ENCODE assay signal across 8 cellular contexts in the genomic region with DNA sequence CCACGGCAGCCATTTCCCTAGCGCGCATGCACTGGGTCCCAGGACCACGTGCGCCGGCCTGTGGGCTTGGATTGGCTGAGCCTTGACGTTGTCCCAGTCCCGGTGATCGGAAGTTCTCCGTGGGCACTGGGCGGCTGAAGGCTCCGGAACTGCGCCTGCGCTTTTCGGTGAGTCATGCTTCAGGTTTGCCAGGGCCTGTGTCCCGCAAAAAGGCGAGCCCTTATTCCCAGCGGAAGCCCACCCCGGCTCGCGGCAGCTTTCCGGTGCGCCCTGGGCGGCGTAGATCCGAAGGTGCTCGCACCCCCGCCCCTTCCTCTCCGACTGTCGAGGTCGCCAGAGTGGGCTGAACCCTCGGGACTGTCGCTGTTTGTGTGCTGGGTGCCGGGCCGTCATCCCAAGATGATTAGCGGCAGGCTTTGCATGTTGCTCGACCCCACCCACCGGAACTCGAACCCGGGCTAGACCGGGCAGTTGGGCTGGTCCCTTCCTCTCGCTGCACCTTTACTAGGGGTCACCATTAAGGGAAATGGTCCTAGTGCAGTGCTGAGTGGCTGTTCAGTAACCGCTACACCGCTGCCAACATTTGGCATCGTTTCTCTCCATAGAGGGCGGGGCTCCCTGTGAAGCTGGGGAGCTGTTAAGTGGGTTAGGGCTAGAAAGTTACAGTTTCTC.
A peak's percentile ranks its signal among the peaks of the same experiment; 100 is the strongest.
DNase-seq lines count a peak whose midpoint lies in the region; ATAC-seq and TF ChIP-seq lines count a peak whose summit lies in the region.

A gene with protein sequence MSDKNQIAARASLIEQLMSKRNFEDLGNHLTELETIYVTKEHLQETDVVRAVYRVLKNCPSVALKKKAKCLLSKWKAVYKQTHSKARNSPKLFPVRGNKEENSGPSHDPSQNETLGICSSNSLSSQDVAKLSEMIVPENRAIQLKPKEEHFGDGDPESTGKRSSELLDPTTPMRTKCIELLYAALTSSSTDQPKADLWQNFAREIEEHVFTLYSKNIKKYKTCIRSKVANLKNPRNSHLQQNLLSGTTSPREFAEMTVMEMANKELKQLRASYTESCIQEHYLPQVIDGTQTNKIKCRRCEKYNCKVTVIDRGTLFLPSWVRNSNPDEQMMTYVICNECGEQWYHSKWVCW (plus strand): TSS at position 120 of the 672 bp plus-strand sequence. CDS start 9,368 bp downstream, outside the sequence.

- DNase-seq in AG09319 (ENCODE audit: extremely low read depth, low read depth) (peak; percentile 96), NCI-H345 treated with DMSO at 0.1 percent for 48 hours (lab: John Stamatoyannopoulos, UW; ENCODE audit: unreplicated experiment) (peak; percentile 84), inferior parietal cortex (ENCODE audit: extremely low spot score) (peak; percentile 93), smooth muscle cell of the brain vasculature (ENCODE audit: low read depth, low spot score) (peak; percentile 95)
- peak; percentile 76 to 84 (median 80) for DNase-seq in activated CD4-positive, CD25-positive, alpha-beta regulatory T cell (lab: John Stamatoyannopoulos, UW)
- DNase-seq in central memory CD8-positive, alpha-beta T cell (ENCODE audit: low spot score in 2 of 2): peak; percentile 77 to 89

- ATAC-seq in GM19023 (IDR thresholded peaks at IDR 0.05; ENCODE audit: unreplicated experiment): peak; percentile 95
- peak; percentile 94 for ATAC-seq in HG03196 (IDR thresholded peaks at IDR 0.05; ENCODE audit: unreplicated experiment)
- ATAC-seq in central memory CD8-positive, alpha-beta T cell (replicated peaks; ENCODE audit: extremely low read depth, poor library complexity, severe bottlenecking): peak; percentile 95

- no peaks in the 10 kb centered on the region for H3K27me3 Mint-ChIP-seq in central memory CD8-positive, alpha-beta T cell

- no peak for TF ChIP-seq CTCF in AG09319 (IDR thresholded peaks at IDR 0.05; ENCODE audit: low read depth, low read length)

- H3K4me1 Mint-ChIP-seq in central memory CD8-positive, alpha-beta T cell: peaks cover 10% of the 10 kb centered on the region

- H3K9me3 Mint-ChIP-seq in central memory CD8-positive, alpha-beta T cell: no peaks in the 10 kb centered on the region

- peaks cover 13% of the 10 kb centered on the region for H3K36me3 Mint-ChIP-seq in central memory CD8-positive, alpha-beta T cell (ENCODE audit: insufficient read depth)

- peak within 1 kb of the TSS; percentile 85 for H3K4me3 Mint-ChIP-seq in central memory CD8-positive, alpha-beta T cell

- H3K27ac Mint-ChIP-seq in central memory CD8-positive, alpha-beta T cell (ENCODE audit: low read depth): peak within 1 kb of the TSS; percentile 92

Comparison
In these comparisons a context has a peak if more than half of its experiments do, and no peak if none do; other contexts are left out.
1. Peak in every context shown above with its lines: DNase-seq and ATAC-seq.